In the genomic region with DNA sequence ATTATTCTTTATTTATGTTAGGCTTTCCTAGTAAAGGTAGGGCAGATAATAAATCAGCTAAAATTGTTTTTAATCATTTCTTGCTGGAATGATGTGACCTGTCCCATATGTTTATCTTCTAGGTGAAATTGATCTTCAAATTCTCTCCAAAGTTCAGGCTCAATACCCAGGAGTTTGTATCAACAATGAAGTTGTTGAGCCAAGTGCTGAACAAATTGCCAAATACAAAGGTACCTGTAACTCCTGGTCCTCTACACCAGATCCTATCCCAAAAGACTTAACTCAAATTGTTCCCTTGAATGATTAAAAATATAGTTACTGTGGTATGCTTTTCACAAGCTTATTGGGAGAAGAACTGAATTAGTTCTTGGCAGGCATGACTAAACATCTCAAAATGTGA, we compare ENCODE assay signal across 1 cellular context.
TF ChIP-seq lines count a peak whose summit lies in the region.

No MANE protein-coding gene starts in this region.

TF ChIP-seq in liver, 16 proteins besides CTCF, POLR2A, EP300 and RAD21 (continued from another document):
- TF ChIP-seq, protein P1, sequence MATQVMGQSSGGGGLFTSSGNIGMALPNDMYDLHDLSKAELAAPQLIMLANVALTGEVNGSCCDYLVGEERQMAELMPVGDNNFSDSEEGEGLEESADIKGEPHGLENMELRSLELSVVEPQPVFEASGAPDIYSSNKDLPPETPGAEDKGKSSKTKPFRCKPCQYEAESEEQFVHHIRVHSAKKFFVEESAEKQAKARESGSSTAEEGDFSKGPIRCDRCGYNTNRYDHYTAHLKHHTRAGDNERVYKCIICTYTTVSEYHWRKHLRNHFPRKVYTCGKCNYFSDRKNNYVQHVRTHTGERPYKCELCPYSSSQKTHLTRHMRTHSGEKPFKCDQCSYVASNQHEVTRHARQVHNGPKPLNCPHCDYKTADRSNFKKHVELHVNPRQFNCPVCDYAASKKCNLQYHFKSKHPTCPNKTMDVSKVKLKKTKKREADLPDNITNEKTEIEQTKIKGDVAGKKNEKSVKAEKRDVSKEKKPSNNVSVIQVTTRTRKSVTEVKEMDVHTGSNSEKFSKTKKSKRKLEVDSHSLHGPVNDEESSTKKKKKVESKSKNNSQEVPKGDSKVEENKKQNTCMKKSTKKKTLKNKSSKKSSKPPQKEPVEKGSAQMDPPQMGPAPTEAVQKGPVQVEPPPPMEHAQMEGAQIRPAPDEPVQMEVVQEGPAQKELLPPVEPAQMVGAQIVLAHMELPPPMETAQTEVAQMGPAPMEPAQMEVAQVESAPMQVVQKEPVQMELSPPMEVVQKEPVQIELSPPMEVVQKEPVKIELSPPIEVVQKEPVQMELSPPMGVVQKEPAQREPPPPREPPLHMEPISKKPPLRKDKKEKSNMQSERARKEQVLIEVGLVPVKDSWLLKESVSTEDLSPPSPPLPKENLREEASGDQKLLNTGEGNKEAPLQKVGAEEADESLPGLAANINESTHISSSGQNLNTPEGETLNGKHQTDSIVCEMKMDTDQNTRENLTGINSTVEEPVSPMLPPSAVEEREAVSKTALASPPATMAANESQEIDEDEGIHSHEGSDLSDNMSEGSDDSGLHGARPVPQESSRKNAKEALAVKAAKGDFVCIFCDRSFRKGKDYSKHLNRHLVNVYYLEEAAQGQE (IDR thresholded peaks at IDR 0.05): no peak
- TF ChIP-seq HNF4A (conservative IDR thresholded peaks at IDR 0.05): peak in 1 of 2 donors; percentile 4
- TF ChIP-seq, protein P2, sequence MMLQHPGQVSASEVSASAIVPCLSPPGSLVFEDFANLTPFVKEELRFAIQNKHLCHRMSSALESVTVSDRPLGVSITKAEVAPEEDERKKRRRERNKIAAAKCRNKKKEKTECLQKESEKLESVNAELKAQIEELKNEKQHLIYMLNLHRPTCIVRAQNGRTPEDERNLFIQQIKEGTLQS (IDR thresholded peaks at IDR 0.05): no peak
